15 cellular contexts compared by ENCODE assay signal in genomic region chr5:10703676-10704075, GRCh38. TPM values are rescaled to one million over a fixed set of nuclear protein-coding genes. Genes with fewer than 3 reads are reported as not detected.
A peak's percentile ranks its signal among the peaks of the same experiment; 100 is the strongest.
DNase-seq lines count a peak whose midpoint lies in the region; ATAC-seq and TF ChIP-seq lines count a peak whose summit lies in the region.
"Had no signal": no experiment of that assay in that cellular context is flagged by ENCODE, and none has a peak within 500 bp of the region (broad histone marks: within the 10 kb centered on the region; RNA-seq: fewer than 3 reads in every experiment).

No MANE protein-coding gene starts in this region.

- H4K91ac ChIP-seq in mesenchymal stem cell (ENCODE audit: low read length): peak overlapping the region; percentile 63

- no peak overlapping the region for H3K27ac Mint-ChIP-seq in activated CD8-positive, alpha-beta T cell treated with anti-CD3 and anti-CD28 coated beads for 36 hours
- no peak overlapping the region for H3K27ac Mint-ChIP-seq in CD4-positive, alpha-beta T cell

- no peak for TF ChIP-seq CTCF in AG04450 (IDR thresholded peaks at IDR 0.05; ENCODE audit: low read depth, low read length)
- TF ChIP-seq CTCF in colonic mucosa (IDR thresholded peaks at IDR 0.05): no peak
- TF ChIP-seq CTCF in activated CD8-positive, alpha-beta T cell treated with anti-CD3 and anti-CD28 coated beads for 36 hours (IDR thresholded peaks at IDR 0.05): no peak
- no peak for TF ChIP-seq CTCF in GM10248 (IDR thresholded peaks at IDR 0.05; ENCODE audit: control extremely low read depth, extremely low read depth, low read depth, missing control alignments)
- no peak for TF ChIP-seq CTCF in CD4-positive, alpha-beta T cell (IDR thresholded peaks at IDR 0.05)

- peaks cover 40% of the 10 kb centered on the region for H3K4me1 Mint-ChIP-seq in activated CD8-positive, alpha-beta T cell treated with anti-CD3 and anti-CD28 coated beads for 36 hours (ENCODE audit: low read depth)
- H3K4me1 Mint-ChIP-seq in CD4-positive, alpha-beta T cell (ENCODE audit: low read depth): peaks cover 54% of the 10 kb centered on the region

- H2AFZ ChIP-seq in mesenchymal stem cell (ENCODE audit: low read depth, low read length): no peak overlapping the region

- no peaks in the 10 kb centered on the region for H3K9me3 Mint-ChIP-seq in activated CD8-positive, alpha-beta T cell treated with anti-CD3 and anti-CD28 coated beads for 36 hours
- no peaks in the 10 kb centered on the region for H3K9me3 Mint-ChIP-seq in CD4-positive, alpha-beta T cell

- no peak overlapping the region for H2BK5ac ChIP-seq in mesenchymal stem cell (ENCODE audit: low read depth, low read length, poor library complexity, severe bottlenecking)

- H3K36me3 Mint-ChIP-seq in activated CD8-positive, alpha-beta T cell treated with anti-CD3 and anti-CD28 coated beads for 36 hours (ENCODE audit: low read depth): peaks cover 8% of the 10 kb centered on the region
- peaks cover 8% of the 10 kb centered on the region for H3K36me3 Mint-ChIP-seq in CD4-positive, alpha-beta T cell (ENCODE audit: low read depth)

- no peak overlapping the region for H3K4me2 ChIP-seq in mesenchymal stem cell (ENCODE audit: low read length, poor library complexity, severe bottlenecking)

- H4K8ac ChIP-seq in mesenchymal stem cell (ENCODE audit: low read length): no peak overlapping the region

- no peak for DNase-seq in AG04450 (ENCODE audit: low read depth, low spot score)
- peak; percentile 39 for DNase-seq in NCI-H2081 treated with DMSO at 0.1 percent for 48 hours (lab: John Stamatoyannopoulos, UW)
- DNase-seq in colonic mucosa: peak; percentile 80
- DNase-seq in mesenchymal stem cell: no peak
- no peak for DNase-seq in activated CD8-positive, alpha-beta T cell treated with anti-CD3 and anti-CD28 coated beads for 36 hours
- no peak for DNase-seq in GM10248 (ENCODE audit: extremely low spot score)
- DNase-seq in CD4-positive, alpha-beta T cell: no peak
- DNase-seq: central memory CD4-positive, alpha-beta T cell; DMS 273 treated with DMSO at 0.1 percent for 48 hours; left lung; NCI-H1417 treated with DMSO at 0.1 percent for 48 hours; NCI-H526 treated with DMSO at 0.1 percent for 48 hours; stimulated activated CD4-positive, alpha-beta T cell treated with anti-CD3 and anti-CD28 coated beads, Interleukin-12 subunit alpha, Interleukin-12 subunit beta, amount 100 ng/mL, for 4 hours; tibial artery had no signal

- peak overlapping the region in 1 of 2 experiments; percentile 63 for H2BK12ac ChIP-seq in mesenchymal stem cell (ENCODE audit: low read length in 2 of 2)

- no peak overlapping the region for H3K14ac ChIP-seq in mesenchymal stem cell (ENCODE audit: low read length in 2 of 2)

- intact Hi-C loops in colonic mucosa (cut with DNase I): no loop called here
- intact Hi-C loops in activated CD8-positive, alpha-beta T cell treated with anti-CD3 and anti-CD28 coated beads for 36 hours (cut with micrococcal nuclease): no loop called here
- intact Hi-C loops in CD4-positive, alpha-beta T cell (cut with DNase I, micrococcal nuclease): no loop called here

- no peak overlapping the region for H2BK120ac ChIP-seq in mesenchymal stem cell (ENCODE audit: low read depth, low read length)

- H3K36me3 ChIP-seq in colonic mucosa (no peaks in the 10 kb centered on the region), mesenchymal stem cell (ENCODE audit: control insufficient read depth in 1 of 2, insufficient read depth in 2 of 2, low read depth in 1 of 2, low read length in 2 of 2) (peaks cover 0 to 16% of the 10 kb centered on the region in 2 experiments)
- H3K36me3 ChIP-seq: left lung, tibial artery had no signal

- H3K79me1 ChIP-seq in mesenchymal stem cell (replicated peaks; ENCODE audit: low read length, poor library complexity, severe bottlenecking): peaks cover 15% of the 10 kb centered on the region

- H3K9ac ChIP-seq in colonic mucosa (ENCODE audit: low read depth in 2 of 2, low read length in 2 of 2) (no peak overlapping the region), mesenchymal stem cell (ENCODE audit: low read length) (no peak overlapping the region)

- peak overlapping the region; percentile 47 for H3K27ac ChIP-seq in AG04450 (ENCODE audit: low read depth, low read length)
- H3K27ac ChIP-seq in colonic mucosa: no peak overlapping the region
- H3K27ac ChIP-seq in mesenchymal stem cell (ENCODE audit: low read length, poor library complexity, severe bottlenecking): peak overlapping the region; percentile 25
- no peak overlapping the region for H3K27ac ChIP-seq in CD4-positive, alpha-beta T cell (ENCODE audit: low read depth, low read length)

- H3K18ac ChIP-seq in mesenchymal stem cell (ENCODE audit: low read depth in 1 of 2, low read length in 2 of 2): no peak overlapping the region

- peaks cover 2% of the 10 kb centered on the region for H3K4me1 ChIP-seq in colonic mucosa
- peaks cover 51% of the 10 kb centered on the region for H3K4me1 ChIP-seq in mesenchymal stem cell (ENCODE audit: control insufficient read depth, insufficient read depth, low read depth, low read length)

- no peak for ATAC-seq in activated CD8-positive, alpha-beta T cell treated with anti-CD3 and anti-CD28 coated beads for 36 hours
- no peak for ATAC-seq in HG02571 (IDR thresholded peaks at IDR 0.05; ENCODE audit: unreplicated experiment)
- no peak for ATAC-seq in CD4-positive, alpha-beta T cell (ENCODE audit: poor library complexity)

- H2BK15ac ChIP-seq in mesenchymal stem cell (ENCODE audit: low read depth, poor library complexity, severe bottlenecking): no peak overlapping the region

- H3K9me3 ChIP-seq in AG04450 (ENCODE audit: control insufficient read depth, insufficient read depth, low read length): no peaks in the 10 kb centered on the region
- no peaks in the 10 kb centered on the region for H3K9me3 ChIP-seq in colonic mucosa
- H3K9me3 ChIP-seq in mesenchymal stem cell (ENCODE audit: control insufficient read depth, low read length): no peaks in the 10 kb centered on the region
- no peaks in the 10 kb centered on the region for H3K9me3 ChIP-seq in CD4-positive, alpha-beta T cell (ENCODE audit: control insufficient read depth, low read length)
- H3K9me3 ChIP-seq: left lung, tibial artery had no signal

- POLR2A ChIA-PET in AG04450 (lab: Yijun Ruan, JAX): interaction anchor here (0.6 kb wide), 1 partner anchor 56 kb away, joined by 11 read pairs; no protein-coding TSS in a partner anchor
- POLR2A ChIA-PET in activated CD8-positive, alpha-beta T cell treated with anti-CD3 and anti-CD28 coated beads for 36 hours (lab: Charles Lee): no interaction called here
- POLR2A ChIA-PET in GM10248 (lab: Yijun Ruan, JAX): no interaction called here
- POLR2A ChIA-PET in CD4-positive, alpha-beta T cell (lab: Charles Lee): no interaction called here

- CTCF ChIA-PET in AG04450 (lab: Charles Lee): interaction anchor here (1.3 to 4.2 kb wide), 3 partner anchors 8 to 479 kb away, joined by 5 to 17 read pairs (median 8); no protein-coding TSS in a partner anchor
- CTCF ChIA-PET in activated CD8-positive, alpha-beta T cell treated with anti-CD3 and anti-CD28 coated beads for 36 hours (lab: Charles Lee): interaction anchor here (1.6 to 2.2 kb wide), 4 partner anchors 12 to 154 kb away, joined by 5 to 11 read pairs (median 6); no protein-coding TSS in a partner anchor
- CTCF ChIA-PET in GM10248 (lab: Yijun Ruan, JAX): interaction anchor here (1.4 to 7.0 kb wide), 12 partner anchors 12 to 251 kb away, joined by 3 to 57 read pairs (median 7); no protein-coding TSS in a partner anchor
- CTCF ChIA-PET in CD4-positive, alpha-beta T cell (lab: Charles Lee): no interaction called here

- no peak overlapping the region for H3K23ac ChIP-seq in mesenchymal stem cell (ENCODE audit: low read length in 2 of 2)

- H2AK5ac ChIP-seq in mesenchymal stem cell (ENCODE audit: low read length, severe bottlenecking): peak overlapping the region; percentile 94

- no peaks in the 10 kb centered on the region for H3K27me3 ChIP-seq in AG04450 (ENCODE audit: control insufficient read depth, insufficient read depth, low read length)
- no peaks in the 10 kb centered on the region for H3K27me3 ChIP-seq in colonic mucosa
- H3K27me3 ChIP-seq in mesenchymal stem cell (ENCODE audit: control insufficient read depth in 1 of 2, insufficient read depth in 1 of 2, low read length in 2 of 2): no peaks in the 10 kb centered on the region
- no peaks in the 10 kb centered on the region for H3K27me3 ChIP-seq in CD4-positive, alpha-beta T cell (ENCODE audit: control insufficient read depth, insufficient read depth, low read length)
- H3K27me3 ChIP-seq: left lung, tibial artery had no signal

- no peak overlapping the region for H3K4ac ChIP-seq in mesenchymal stem cell (ENCODE audit: low read depth in 1 of 2, low read length in 2 of 2)

- no peaks in the 10 kb centered on the region for H3K27me3 Mint-ChIP-seq in activated CD8-positive, alpha-beta T cell treated with anti-CD3 and anti-CD28 coated beads for 36 hours
- no peaks in the 10 kb centered on the region for H3K27me3 Mint-ChIP-seq in CD4-positive, alpha-beta T cell

- no peak overlapping the region for H3K4me3 Mint-ChIP-seq in activated CD8-positive, alpha-beta T cell treated with anti-CD3 and anti-CD28 coated beads for 36 hours
- H3K4me3 Mint-ChIP-seq in CD4-positive, alpha-beta T cell: no peak overlapping the region

- H3K4me3 ChIP-seq in AG04450 (ENCODE audit: low read depth, low read length) (no peak overlapping the region), colonic mucosa (no peak overlapping the region), mesenchymal stem cell (ENCODE audit: insufficient read depth in 1 of 2, low read depth in 1 of 2, low read length in 2 of 2) (no peak overlapping the region)
- H3K4me3 ChIP-seq: left lung, tibial artery had no signal

- 96% methylated on average over 5 of the region's 5 CpGs for WGBS in mesenchymal stem cell

RNA-seq across cellular contexts. Expression of gene DAP, which starts 57.4 kb away (rescaled TPM):
- 117 and 179 TPM in 2 replicates for polyA plus RNA-seq in AG04450 (2011; rRNA removed)
- 168 and 222 TPM in 2 replicates for polyA minus RNA-seq in AG04450 (2011; rRNA and poly(A)+ RNA removed)
- 100 to 1,000 TPM; 106 to 133 TPM for total RNA-seq in colonic mucosa
- 137 TPM for polyA plus RNA-seq in mesenchymal stem cell (2013, experiment 1 of 2)
- polyA plus RNA-seq in mesenchymal stem cell (2013, experiment 2 of 2): 136 TPM
- 10 to 100 TPM; 42.5 to 45.3 TPM for total RNA-seq in activated CD8-positive, alpha-beta T cell treated with anti-CD3 and anti-CD28 coated beads for 36 hours
- 10 to 100 TPM; 33.6 to 35.2 TPM for total RNA-seq in CD4-positive, alpha-beta T cell

Comparison
In these comparisons a context has a peak if more than half of its experiments do, and no peak if none do; other contexts are left out.
1. DNase-seq: peak in NCI-H2081 treated with DMSO at 0.1 percent for 48 hours (single experiment) and colonic mucosa (single experiment); none in AG04450 (single experiment), mesenchymal stem cell (single experiment), activated CD8-positive, alpha-beta T cell treated with anti-CD3 and anti-CD28 coated beads for 36 hours (single experiment), GM10248 (single experiment) and CD4-positive, alpha-beta T cell (0 of 10).
2. H3K27ac ChIP-seq: peak in AG04450 (single experiment) and mesenchymal stem cell (single experiment); none in colonic mucosa (single experiment) and CD4-positive, alpha-beta T cell (single experiment).